1 cellular context compared by ENCODE assay signal in the genomic region with DNA sequence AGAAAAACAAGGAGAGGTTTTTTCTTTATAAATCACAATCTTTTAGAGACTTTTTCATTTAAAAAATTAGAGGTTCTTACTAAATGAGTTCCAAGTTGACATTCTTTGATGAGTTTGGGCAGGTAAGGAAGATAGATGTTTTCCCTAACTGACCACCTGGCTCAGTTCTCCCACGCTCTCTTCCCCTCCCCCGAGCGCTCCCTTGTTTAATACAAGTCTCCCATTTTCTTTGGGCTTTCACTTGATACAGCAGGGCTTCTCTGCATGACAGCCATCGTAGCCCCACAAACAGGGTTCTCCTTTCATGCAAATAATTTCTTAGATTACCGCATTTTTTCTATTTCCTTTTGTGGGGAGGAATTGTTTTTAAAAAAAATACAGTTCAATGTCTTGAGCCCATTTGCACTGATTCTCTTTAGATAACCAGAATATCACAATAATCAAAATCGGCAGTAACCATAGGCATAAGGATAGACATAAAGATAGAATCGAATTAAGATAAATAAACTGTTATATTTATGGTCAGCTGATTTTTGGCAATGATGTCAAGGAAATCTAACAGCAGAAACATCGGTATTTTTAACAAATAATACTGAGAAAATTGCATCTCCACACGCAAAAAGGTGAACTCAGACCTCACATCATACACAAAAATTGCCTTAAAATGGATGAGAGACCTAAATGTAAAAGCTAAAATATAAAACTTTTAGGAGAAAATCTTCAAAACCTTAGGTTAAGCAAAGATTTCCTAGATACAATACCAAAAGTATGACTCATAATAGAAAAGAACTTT.
TF ChIP-seq lines count a peak whose summit lies in the region.

No MANE protein-coding gene starts in this region.

TF ChIP-seq in H1, 55 proteins besides CTCF, POLR2A, EP300 and RAD21:
- no peak for TF ChIP-seq HDAC2 (IDR thresholded peaks at IDR 0.05; ENCODE audit: borderline replicate concordance in 1 of 2, low read depth in 2 of 2, low read length in 2 of 2)
- peak; percentile 57; the same call in 1 of the 2 replicates for TF ChIP-seq TBP (IDR thresholded peaks at IDR 0.05; ENCODE audit: low read depth, low read length)
- TF ChIP-seq CBX5 (IDR thresholded peaks at IDR 0.05; ENCODE audit: low read depth, low read length), result no peak
- TF ChIP-seq TAF7 (optimal IDR thresholded peaks at IDR 0.05; ENCODE audit: borderline replicate concordance, low read depth, low read length), result peak; percentile 95
- TF ChIP-seq E2F6 (IDR thresholded peaks at IDR 0.05), result no peak
TF ChIP-seq in H1: peak in this region for 2.
